8 cellular contexts compared by ENCODE assay signal in the genomic region with DNA sequence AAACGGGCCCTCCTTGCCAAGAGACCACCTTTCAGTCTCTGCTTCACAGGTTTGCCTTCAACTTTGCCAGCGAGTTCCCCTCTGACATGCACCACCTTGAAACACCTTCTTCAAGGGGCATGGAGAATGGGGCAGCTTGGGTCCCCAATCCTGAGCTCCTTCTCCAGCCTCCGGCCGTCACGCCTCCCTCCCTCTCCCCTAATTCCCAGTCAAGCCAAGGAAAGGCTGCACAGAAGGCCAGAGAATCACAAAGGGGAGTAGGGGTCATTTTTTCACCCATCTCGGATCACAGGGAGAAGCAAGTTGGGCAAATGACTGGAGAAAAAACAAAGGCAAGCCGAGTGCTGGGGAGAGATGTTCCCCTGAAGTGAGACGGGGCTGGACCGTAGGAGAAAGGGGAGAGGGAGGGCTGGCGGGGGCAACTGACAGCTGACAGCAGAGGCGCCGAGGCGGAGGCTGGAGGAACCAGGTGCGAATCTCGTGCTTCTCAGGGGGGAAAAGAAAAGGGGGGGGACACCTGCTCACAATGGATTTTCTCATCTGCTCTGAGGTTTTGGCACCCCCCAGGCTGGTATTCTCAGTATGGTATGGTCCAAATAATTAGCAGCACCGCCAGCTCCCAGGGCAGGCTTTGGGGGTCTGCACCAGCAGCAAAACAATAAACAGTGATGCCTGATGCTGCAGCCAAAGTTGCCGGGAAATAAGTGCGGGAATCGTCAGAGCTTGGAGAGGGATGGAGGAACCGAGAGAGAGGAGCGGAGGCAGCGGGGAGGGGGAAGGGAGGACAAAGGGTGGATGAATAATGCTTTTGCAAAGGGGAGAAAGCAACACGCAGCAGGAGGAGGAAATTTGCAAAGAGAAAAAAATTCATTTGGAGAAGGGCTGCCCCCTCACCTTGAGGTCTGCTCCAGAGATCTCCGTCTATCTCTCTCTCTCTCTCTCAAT. TPM values are rescaled to one million over a fixed set of nuclear protein-coding genes. Genes with fewer than 3 reads are reported as not detected.
A peak's percentile ranks its signal among the peaks of the same experiment; 100 is the strongest.
DNase-seq lines count a peak whose midpoint lies in the region; ATAC-seq and TF ChIP-seq lines count a peak whose summit lies in the region.

No MANE protein-coding gene starts in this region.

- no peak overlapping the region for H2BK12ac ChIP-seq in neuronal stem cell (ENCODE audit: low read length)

- H3K27me3 ChIP-seq in Panc1 (ENCODE audit: control insufficient read depth, insufficient read depth, low read length) = peaks cover 10% of the 10 kb centered on the region
- no peaks in the 10 kb centered on the region for H3K27me3 ChIP-seq in neuronal stem cell (ENCODE audit: control insufficient read depth in 3 of 3, insufficient read depth in 3 of 3, low read depth in 1 of 3, low read length in 3 of 3)

- no peak overlapping the region for H2AFZ ChIP-seq in neuronal stem cell (ENCODE audit: low read length)

- H3K4me3 Mint-ChIP-seq in effector memory CD8-positive, alpha-beta T cell = peak overlapping the region; percentile 90 to 92

- H3K9me3 ChIP-seq in Panc1 (ENCODE audit: control insufficient read depth, insufficient read depth, low read depth, low read length) = no peaks in the 10 kb centered on the region
- no peaks in the 10 kb centered on the region for H3K9me3 ChIP-seq in neuronal stem cell (replicated peaks in 1 of 2; ENCODE audit: control insufficient read depth in 2 of 2, insufficient read depth in 1 of 2, low read depth in 1 of 2, low read length in 2 of 2)

- peak overlapping the region; percentile 90 for H3K23ac ChIP-seq in neuronal stem cell (ENCODE audit: low read depth, low read length, poor library complexity)

- H3K14ac ChIP-seq in neuronal stem cell (ENCODE audit: low read length) = no peak overlapping the region

- no peak overlapping the region for H2BK120ac ChIP-seq in neuronal stem cell (ENCODE audit: low read depth, low read length)

- H3K4me2 ChIP-seq in neuronal stem cell (ENCODE audit: insufficient read depth, low read length, poor library complexity, severe bottlenecking) = peak overlapping the region; percentile 61

- no peak overlapping the region for H2AK5ac ChIP-seq in neuronal stem cell (ENCODE audit: low read depth, low read length)

- H3K4me1 ChIP-seq in Panc1 (ENCODE audit: control insufficient read depth, insufficient read depth, low read length) = peaks cover 19% of the 10 kb centered on the region
- peaks cover 48 to 63% of the 10 kb centered on the region in 2 donors for H3K4me1 ChIP-seq in neuronal stem cell (ENCODE audit: control insufficient read depth in 2 of 2, insufficient read depth in 1 of 2, low read depth in 1 of 2, low read length in 2 of 2)

- intact Hi-C loops in Panc1 (cut with micrococcal nuclease; ENCODE audit: unreplicated experiment) = loop anchor here (10.0 kb wide), 1 partner anchor 194 kb away; no protein-coding TSS in a partner anchor

- DNase-seq in EH (ENCODE audit: low read depth) (peak; percentile 54), Panc1 (ENCODE audit: low read depth, low spot score) (no peak), neuronal stem cell (ENCODE audit: low spot score) (no peak), NCI-H187 (lab: John Stamatoyannopoulos, UW) (no peak)
- DNase-seq in effector memory CD8-positive, alpha-beta T cell = no peak
- DNase-seq in effector CD4-positive, alpha-beta T cell = no peak
- DNase-seq in activated CD4-positive, alpha-beta T cell treated with anti-CD3 and anti-CD28 coated beads, Interleukin-2, amount 50 U/mL, for 4 hours = no peak

- TF ChIP-seq CTCF in Panc1 (IDR thresholded peaks at IDR 0.05) = no peak

- peak overlapping the region; percentile 68 for H2BK5ac ChIP-seq in neuronal stem cell (ENCODE audit: low read length)

- H2BK15ac ChIP-seq in neuronal stem cell (ENCODE audit: low read length) = no peak overlapping the region

- peak overlapping the region; percentile 72 for H3K9ac ChIP-seq in neuronal stem cell (ENCODE audit: low read depth, low read length, poor library complexity)

- H3K27ac ChIP-seq in Panc1 (ENCODE audit: low read length) (no peak overlapping the region), neuronal stem cell (replicated peaks; ENCODE audit: low read length) (peak overlapping the region; percentile 86)

- in situ Hi-C loops in Panc1 (cut with HindIII; ENCODE audit: low pct_unique_long_range_greater_than_20kb, low sequenced_read_pairs) = no loop called here

- peaks cover 24% of the 10 kb centered on the region in 2 donors for H3K4me1 Mint-ChIP-seq in effector memory CD8-positive, alpha-beta T cell (ENCODE audit: low read depth in 2 of 2)

- CTCF ChIA-PET in Panc1 (lab: Charles Lee) = interaction anchor here (0.7 kb wide), 1 partner anchor 118 kb away, joined by 5 read pairs; no protein-coding TSS in a partner anchor

- peaks cover 2% of the 10 kb centered on the region for H3K79me1 ChIP-seq in neuronal stem cell (ENCODE audit: low read depth, low read length)

- POLR2A ChIA-PET in Panc1 (lab: Charles Lee) = no interaction called here

- BruUV-seq in Panc1 (replicated peaks; lab: Mats Ljungman, UMichigan) = no TSS peak

- peaks cover 25 to 56% of the 10 kb centered on the region in 2 donors for H3K27me3 Mint-ChIP-seq in effector memory CD8-positive, alpha-beta T cell

- no peak for ATAC-seq in Panc1
- peak; percentile 6 for ATAC-seq in effector memory CD8-positive, alpha-beta T cell (replicated peaks)
- no peak for ATAC-seq in GM18519 (IDR thresholded peaks at IDR 0.05; ENCODE audit: low FRiP score, unreplicated experiment)

- H3K18ac ChIP-seq in neuronal stem cell (ENCODE audit: low read length) = peak overlapping the region; percentile 76

- H3K9me3 Mint-ChIP-seq in effector memory CD8-positive, alpha-beta T cell = no peaks in the 10 kb centered on the region

- whole genome bisulfite sequencing in neuronal stem cell (ENCODE audit: extremely low coverage in 2 of 2, insufficient read length in 2 of 2, insufficient replicate concordance in 1 of 2), 2 donors = no CpG with 5 or more reads among the region's 24 CpGs

- H3K4me3 ChIP-seq in Panc1 (ENCODE audit: low read depth in 2 of 2, low read length in 2 of 2) (peak overlapping the region; percentile 17; a peak in 3 of 4 replicates), neuronal stem cell (ENCODE audit: low read length in 2 of 2) (peak overlapping the region; percentile 8 to 71)

- H4K8ac ChIP-seq in neuronal stem cell (ENCODE audit: low read depth, low read length) = no peak overlapping the region

- H4K91ac ChIP-seq in neuronal stem cell (ENCODE audit: low read depth, low read length, poor library complexity) = no peak overlapping the region

- peak overlapping the region; percentile 84 to 93 for H3K27ac Mint-ChIP-seq in effector memory CD8-positive, alpha-beta T cell

- H3K36me3 Mint-ChIP-seq in effector memory CD8-positive, alpha-beta T cell (ENCODE audit: insufficient read depth) = peaks cover 6% of the 10 kb centered on the region

- no peak overlapping the region for H3K4ac ChIP-seq in neuronal stem cell (ENCODE audit: low read length)

- H3K36me3 ChIP-seq in Panc1 (ENCODE audit: control insufficient read depth, insufficient read depth, low read length) (no peaks in the 10 kb centered on the region), neuronal stem cell (replicated peaks in 1 of 2; ENCODE audit: control insufficient read depth in 2 of 2, insufficient read depth in 2 of 2, low read length in 2 of 2) (peaks cover 0 to 26% of the 10 kb centered on the region in 2 donors)

RNA-seq across cellular contexts. Expression of a gene that starts 0.6 kb away (rescaled TPM):
- not detected for total RNA-seq in Panc1 (2021; ENCODE audit: unreplicated experiment)
- polyA plus RNA-seq in Panc1 (2012; ENCODE audit: insufficient read length) = 0.27 TPM
- polyA plus RNA-seq in neuronal stem cell (2013, experiment 1 of 2) = 0.13 TPM
- 0.04 TPM for polyA plus RNA-seq in neuronal stem cell (2013, experiment 2 of 2)

RNA-seq across cellular contexts. Expression of a gene that starts 8.5 kb away (rescaled TPM):
- total RNA-seq in Panc1 (2021; ENCODE audit: unreplicated experiment) = 17.7 TPM
- 15.2 TPM for polyA plus RNA-seq in Panc1 (2012; ENCODE audit: insufficient read length)
- polyA plus RNA-seq in neuronal stem cell (2013, experiment 1 of 2) = 8.7 TPM
- 8.7 TPM for polyA plus RNA-seq in neuronal stem cell (2013, experiment 2 of 2)

RNA-seq across cellular contexts. Expression of a gene that starts 18.9 kb away (rescaled TPM):
- total RNA-seq in Panc1 (2021; ENCODE audit: unreplicated experiment) = 80.6 TPM
- polyA plus RNA-seq in Panc1 (2012; ENCODE audit: insufficient read length) = 78.4 TPM
- polyA plus RNA-seq in neuronal stem cell (2013, experiment 1 of 2) = 20.9 TPM
- 21.0 TPM for polyA plus RNA-seq in neuronal stem cell (2013, experiment 2 of 2)

RNA-seq across cellular contexts. Expression of a gene that starts 51.6 kb away (rescaled TPM):
- 1.3 TPM for total RNA-seq in Panc1 (2021; ENCODE audit: unreplicated experiment)
- polyA plus RNA-seq in Panc1 (2012; ENCODE audit: insufficient read length) = 2.5 TPM
- 78.6 TPM for polyA plus RNA-seq in neuronal stem cell (2013, experiment 1 of 2)
- polyA plus RNA-seq in neuronal stem cell (2013, experiment 2 of 2) = 79.6 TPM
